8 cellular contexts compared by ENCODE assay signal in the genomic region with DNA sequence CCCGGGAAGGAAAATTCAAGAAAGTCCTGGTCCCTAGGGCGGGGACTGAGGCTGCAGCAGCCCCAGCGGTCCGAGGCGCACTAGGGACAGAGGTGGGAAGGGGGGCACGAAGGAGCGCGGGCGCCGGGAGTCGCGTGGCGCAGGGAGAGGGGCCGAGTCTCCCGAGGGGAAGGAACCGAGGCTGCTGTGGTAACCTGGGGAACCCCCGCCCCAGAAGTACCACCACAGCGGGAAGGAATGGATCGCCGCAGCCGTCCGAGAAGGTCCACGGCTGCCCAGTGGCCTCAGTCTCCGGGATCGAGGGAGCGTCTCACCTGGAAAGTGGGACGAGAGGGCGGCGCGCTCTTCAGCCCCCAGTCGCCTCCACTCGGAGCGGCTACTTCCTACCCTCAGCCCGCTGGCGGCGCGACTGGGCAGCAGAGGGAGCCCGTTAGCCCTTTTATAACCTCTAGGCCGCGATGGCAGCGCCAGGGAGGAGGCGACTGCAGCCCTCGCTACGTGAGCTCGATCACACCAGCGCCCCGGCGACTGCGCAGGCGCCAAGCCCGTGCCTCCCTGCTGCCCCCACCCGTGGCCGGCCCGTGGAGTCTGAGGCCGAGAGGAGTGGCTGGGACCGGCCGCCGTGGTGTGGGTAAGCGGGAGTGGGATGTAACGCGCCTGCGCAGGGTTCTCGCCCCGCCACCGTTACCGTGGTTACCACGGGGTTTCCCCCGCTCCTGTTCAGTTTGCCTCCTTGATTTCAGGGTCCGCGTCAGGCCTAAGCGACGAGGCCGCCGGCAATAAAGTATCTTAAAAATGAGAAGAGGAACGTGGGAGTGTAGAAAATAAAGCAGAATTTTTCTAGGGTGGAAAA. TPM values are rescaled to one million over a fixed set of nuclear protein-coding genes. Genes with fewer than 3 reads are reported as not detected.
DNase-seq lines count a peak whose midpoint lies in the region; ATAC-seq, FAIRE-seq and TF ChIP-seq lines count a peak whose summit lies in the region.

A gene (minus strand): TSS at position 415 of the 853 bp plus-strand sequence. CDS start 21,983 bp downstream, outside the sequence.

- H3K27me3 ChIP-seq in adipocyte (replicated peaks; ENCODE audit: control insufficient read depth, insufficient read depth, low read length): no peaks in the 10 kb centered on the region
- H3K27me3 ChIP-seq in cardiac muscle cell: no peaks in the 10 kb centered on the region
- H3K27me3 ChIP-seq in upper lobe of left lung: no peaks in the 10 kb centered on the region

- TF ChIP-seq CTCF in cardiac muscle cell (IDR thresholded peaks at IDR 0.05; ENCODE audit: low read depth, low read length) (peak; percentile 67), upper lobe of left lung (IDR thresholded peaks at IDR 0.05) (peak; percentile 53 to 92 (median 90))

- H3K36me3 ChIP-seq in adipocyte (ENCODE audit: control insufficient read depth, insufficient read depth, low read length, severe bottlenecking) (no peaks in the 10 kb centered on the region), cardiac muscle cell (no peaks in the 10 kb centered on the region), upper lobe of left lung (no peaks in the 10 kb centered on the region)

- ATAC-seq in HG02840 (IDR thresholded peaks at IDR 0.05; ENCODE audit: low FRiP score, unreplicated experiment): peak; percentile 84
- ATAC-seq in upper lobe of left lung (ENCODE audit: low FRiP score in 2 of 2): peak; percentile 99

- intact Hi-C loops in posterior cingulate gyrus (cut with DNase I): loop anchor here (1.0 kb wide), 1 partner anchor 63 kb away; no protein-coding TSS in a partner anchor

- 0 to 1% methylated on average over 31 to 41 of the region's 75 CpGs for WGBS in upper lobe of left lung, 2 donors

- H3K9ac ChIP-seq in adipocyte (ENCODE audit: low read length): peak within 1 kb of the TSS; percentile 99

- H3K27ac ChIP-seq in cardiac muscle cell: peak within 1 kb of the TSS; percentile 88
- H3K27ac ChIP-seq in upper lobe of left lung: peak within 1 kb of the TSS; percentile 91 to 98 (median 94)

- H3K9me3 ChIP-seq in adipocyte (ENCODE audit: control insufficient read depth, low read length) (no peaks in the 10 kb centered on the region), cardiac muscle cell (ENCODE audit: low read depth) (no peaks in the 10 kb centered on the region), upper lobe of left lung (no peaks in the 10 kb centered on the region)

- TF ChIP-seq EP300 in upper lobe of left lung (IDR thresholded peaks at IDR 0.05): peak in 1 of 4 donors; percentile 88

- H3K4me1 ChIP-seq in adipocyte (ENCODE audit: control insufficient read depth, insufficient read depth, low read length): peaks cover 33% of the 10 kb centered on the region
- peaks cover 21% of the 10 kb centered on the region for H3K4me1 ChIP-seq in cardiac muscle cell (ENCODE audit: low read depth)
- peaks cover 10 to 24% (median 17%) of the 10 kb centered on the region in 4 donors for H3K4me1 ChIP-seq in upper lobe of left lung

- DNase-seq in GM12891 (ENCODE audit: insufficient read length, low spot score): peak; percentile 90
- DNase-seq in NCI-H1436 (lab: John Stamatoyannopoulos, UW): peak; percentile 96
- peak; percentile 93 for DNase-seq in T follicular helper cell (ENCODE audit: low read depth)
- peak; percentile 100 for DNase-seq in adipocyte (ENCODE audit: low read depth)
- peak; percentile 98 to 99 for DNase-seq in cardiac muscle cell (ENCODE audit: low read depth in 1 of 2, low spot score in 1 of 2)
- peak; percentile 98 to 100 (median 99) for DNase-seq in posterior cingulate gyrus
- DNase-seq in upper lobe of left lung: peak; percentile 100

- H3K4me3 ChIP-seq in adipocyte (ENCODE audit: low read length) (peak within 1 kb of the TSS; percentile 92), cardiac muscle cell (peak within 1 kb of the TSS; percentile 90), upper lobe of left lung (peak within 1 kb of the TSS; percentile 59 to 81 (median 74))

- TF ChIP-seq POLR2A in GM12891 (IDR thresholded peaks at IDR 0.05; ENCODE audit: low read depth, low read length) (peak; percentile 99), upper lobe of left lung (IDR thresholded peaks at IDR 0.05) (peak; percentile 31 to 96 (median 92))

- peak; percentile 99 for FAIRE-seq in GM12891 (lab: Jason Lieb, UNC)

TF ChIP-seq in GM12891, 5 proteins besides CTCF, POLR2A, EP300 and RAD21:
- peak; percentile 25 for TF ChIP-seq PAX5 (IDR thresholded peaks at IDR 0.05; ENCODE audit: insufficient read depth, low read length, severe bottlenecking)
- TF ChIP-seq SPI1 (IDR thresholded peaks at IDR 0.05; ENCODE audit: low read depth, low read length): no peak
- peak; percentile 91 for TF ChIP-seq TAF1 (IDR thresholded peaks at IDR 0.05; ENCODE audit: low read depth, low read length)
- TF ChIP-seq POU2F2 (IDR thresholded peaks at IDR 0.05; ENCODE audit: low read depth, low read length): peak; percentile 89
- TF ChIP-seq POLR2AphosphoS5 (IDR thresholded peaks at IDR 0.05; ENCODE audit: low read depth, low read length): peak; percentile 98

RNA-seq across cellular contexts. Expression of the gene that starts here (rescaled TPM):
- 59.0 TPM for polyA plus RNA-seq in GM12891 (2012; ENCODE audit: low read depth, missing spikeins)
- 92.0 and 103 TPM in 2 replicates for total RNA-seq in cardiac muscle cell
- 172 and 174 TPM in 2 replicates for polyA plus RNA-seq in cardiac muscle cell
- total RNA-seq in upper lobe of left lung: 10 to 100 TPM; 13.4 to 50.0 (median 29.5) TPM

Comparison
In these comparisons a context has a peak if more than half of its experiments do, and no peak if none do; other contexts are left out.
1. Peak in every context shown above with its lines: DNase-seq, ATAC-seq, H3K4me3 ChIP-seq and H3K27ac ChIP-seq.